11 cellular contexts compared by ENCODE assay signal in genomic region chr10:132632851-132633684, GRCh38.
DNase-seq lines count a peak whose midpoint lies in the region; ATAC-seq, FAIRE-seq and TF ChIP-seq lines count a peak whose summit lies in the region.
"Had no signal": no experiment of that assay in that cellular context is flagged by ENCODE, and none has a peak within 500 bp of the region (broad histone marks: within the 10 kb centered on the region; RNA-seq: fewer than 3 reads in every experiment).

No MANE protein-coding gene starts in this region.

- H3K27ac Mint-ChIP-seq in chondrocyte (ENCODE audit: unreplicated experiment) = peak overlapping the region; percentile 92
- H3K27ac Mint-ChIP-seq: T-helper 1 cell treated with Interleukin-12 subunit alpha and Interleukin-12 subunit beta and Interleukin-4 antibody, amounts not matched to agents 30 μg/mL and 1 μg/mL, for 36 hours had no signal

- no peaks in the 10 kb centered on the region for H3K27me3 Mint-ChIP-seq in chondrocyte (ENCODE audit: low read depth)

- peaks cover 58% of the 10 kb centered on the region for H3K4me1 Mint-ChIP-seq in chondrocyte (ENCODE audit: low read depth)

- no peaks in the 10 kb centered on the region for H3K27me3 ChIP-seq in layer of hippocampus (ENCODE audit: control insufficient read depth, insufficient read depth, low read length)
- H3K27me3 ChIP-seq: ovary had no signal

- no peak for ATAC-seq in GM18909 (IDR thresholded peaks at IDR 0.05; ENCODE audit: poor library complexity, unreplicated experiment)

- no peak for TF ChIP-seq CTCF in chondrocyte (IDR thresholded peaks at IDR 0.05)

- DNase-seq in H54 (ENCODE audit: insufficient read length, low spot score) (peak; percentile 71), chondrocyte (ENCODE audit: low spot score) (peak; percentile 69), substantia nigra (lab: John Stamatoyannopoulos, UW) (no peak), NCI-H1048 (lab: John Stamatoyannopoulos, UW) (no peak), UCSD-AML1 (lab: John Stamatoyannopoulos, UW; ENCODE audit: unreplicated experiment) (no peak), SIG-M5 (lab: John Stamatoyannopoulos, UW) (no peak)
- DNase-seq: NCI-H774 had no signal

- peak overlapping the region; percentile 18 for H3K4me3 Mint-ChIP-seq in chondrocyte (ENCODE audit: unreplicated experiment)
- H3K4me3 Mint-ChIP-seq: T-helper 1 cell treated with Interleukin-12 subunit alpha and Interleukin-12 subunit beta and Interleukin-4 antibody, amounts not matched to agents 30 μg/mL and 1 μg/mL, for 36 hours had no signal

- H3K27ac ChIP-seq in layer of hippocampus (ENCODE audit: low read depth, low read length) (peak overlapping the region; percentile 25), substantia nigra (ENCODE audit: low read depth, low read length, poor library complexity, severe bottlenecking) (peak overlapping the region; percentile 56)

- H3K9me3 Mint-ChIP-seq in chondrocyte (ENCODE audit: low read depth) = no peaks in the 10 kb centered on the region
- H3K9me3 Mint-ChIP-seq: T-helper 1 cell treated with Interleukin-12 subunit alpha and Interleukin-12 subunit beta and Interleukin-4 antibody, amounts not matched to agents 30 μg/mL and 1 μg/mL, for 36 hours had no signal

- H3K36me3 Mint-ChIP-seq in chondrocyte (ENCODE audit: low read depth) = no peaks in the 10 kb centered on the region

- FAIRE-seq in H54 (lab: Jason Lieb, UNC) = no peak

- TF ChIP-seq POLR2A in H54 (IDR thresholded peaks at IDR 0.05; ENCODE audit: low read depth, low read length) = no peak

Comparison
In these comparisons a context has a peak if more than half of its experiments do, and no peak if none do; other contexts are left out.
1. DNase-seq: peak in H54 (single experiment) and chondrocyte (single experiment); none in substantia nigra (0 of 49), NCI-H1048 (single experiment), UCSD-AML1 (single experiment) and SIG-M5 (single experiment).